In the genomic region with DNA sequence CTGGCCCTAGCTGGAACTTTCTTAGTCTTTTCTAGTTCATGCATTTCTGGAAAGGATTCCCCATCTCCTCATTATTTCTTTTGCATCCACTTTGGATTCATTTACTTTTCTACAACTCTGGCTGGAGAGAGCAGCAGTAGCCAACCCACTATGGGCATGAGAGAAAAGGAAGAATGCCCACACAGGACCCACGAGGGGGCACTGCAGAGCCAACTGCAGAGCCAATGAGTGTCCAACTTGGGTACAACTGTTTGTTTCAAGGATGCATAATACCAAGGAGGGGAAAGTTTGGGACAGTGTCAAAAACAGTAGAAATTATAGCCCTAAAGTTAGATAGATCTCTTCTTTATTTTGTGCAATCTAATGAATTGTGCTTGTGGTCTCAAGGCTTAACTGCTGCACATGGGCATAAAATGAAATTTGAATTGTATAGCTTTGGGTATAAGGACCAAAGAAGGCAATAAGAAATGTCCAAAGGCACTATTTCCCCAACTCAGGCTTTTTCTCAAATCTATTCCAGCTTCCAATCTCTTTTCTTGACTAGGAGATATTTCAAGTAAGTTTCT, we compare ENCODE assay signal across 9 cellular contexts.
DNase-seq lines count a peak whose midpoint lies in the region; ATAC-seq and TF ChIP-seq lines count a peak whose summit lies in the region.
"Had no signal": no experiment of that assay in that cellular context is flagged by ENCODE, and none has a peak within 500 bp of the region (broad histone marks: within the 10 kb centered on the region; RNA-seq: fewer than 3 reads in every experiment).

No MANE protein-coding gene starts in this region.

- H3K4me1 Mint-ChIP-seq in CD4-positive, alpha-beta T cell (ENCODE audit: low read depth), result no peaks in the 10 kb centered on the region
- H3K4me1 Mint-ChIP-seq: activated CD4-positive, alpha-beta T cell treated with anti-CD3 and anti-CD28 coated beads for 36 hours had no signal

- no peaks in the 10 kb centered on the region for H3K36me3 Mint-ChIP-seq in CD4-positive, alpha-beta T cell (ENCODE audit: low read depth)

- no peak overlapping the region for H3K4me3 Mint-ChIP-seq in CD4-positive, alpha-beta T cell
- H3K4me3 Mint-ChIP-seq: activated CD4-positive, alpha-beta T cell treated with anti-CD3 and anti-CD28 coated beads for 36 hours had no signal

- POLR2A ChIA-PET in CD4-positive, alpha-beta T cell (lab: Charles Lee), result no interaction called here

- no peaks in the 10 kb centered on the region for H3K9me3 Mint-ChIP-seq in CD4-positive, alpha-beta T cell

- no peaks in the 10 kb centered on the region for H3K27me3 ChIP-seq in CD4-positive, alpha-beta T cell (ENCODE audit: control insufficient read depth, insufficient read depth, low read length)

- H3K9me3 ChIP-seq in CD4-positive, alpha-beta T cell (ENCODE audit: control insufficient read depth, low read length), result no peaks in the 10 kb centered on the region

- H3K27ac Mint-ChIP-seq in CD4-positive, alpha-beta T cell, result no peak overlapping the region
- H3K27ac Mint-ChIP-seq: activated CD4-positive, alpha-beta T cell treated with anti-CD3 and anti-CD28 coated beads for 36 hours had no signal

- H3K4me3 ChIP-seq in astrocyte of the spinal cord (ENCODE audit: low read depth, low read length), result no peak overlapping the region

- TF ChIP-seq CTCF in astrocyte of the spinal cord (IDR thresholded peaks at IDR 0.05; ENCODE audit: low read depth, low read length), result peak; percentile 56
- no peak for TF ChIP-seq CTCF in CD4-positive, alpha-beta T cell (IDR thresholded peaks at IDR 0.05)

- in situ Hi-C loops in astrocyte of the spinal cord (cut with HindIII; ENCODE audit: low sequenced_read_pairs), result no loop called here

- ATAC-seq in HG03354 (IDR thresholded peaks at IDR 0.05; ENCODE audit: poor library complexity, severe bottlenecking, unreplicated experiment) (peak; percentile 67), GM21526 (IDR thresholded peaks at IDR 0.05; ENCODE audit: low FRiP score, unreplicated experiment) (no peak), sciatic nerve (no peak)
- no peak for ATAC-seq in CD4-positive, alpha-beta T cell (ENCODE audit: poor library complexity)
- ATAC-seq: activated CD4-positive, alpha-beta T cell treated with anti-CD3 and anti-CD28 coated beads for 36 hours had no signal

- DNase-seq in EL (peak; percentile 41), astrocyte of the spinal cord (ENCODE audit: low read depth, low spot score) (no peak), medulla oblongata (ENCODE audit: extremely low spot score) (peak; percentile 74), sciatic nerve (ENCODE audit: low spot score) (no peak), NCI-H1694 treated with DMSO at 0.1 percent for 48 hours (lab: John Stamatoyannopoulos, UW) (no peak)
- no peak for DNase-seq in CD4-positive, alpha-beta T cell
- DNase-seq: activated CD4-positive, alpha-beta T cell treated with anti-CD3 and anti-CD28 coated beads for 36 hours had no signal

- peaks cover 3% of the 10 kb centered on the region for H3K27me3 Mint-ChIP-seq in CD4-positive, alpha-beta T cell

- no peak overlapping the region for H3K27ac ChIP-seq in CD4-positive, alpha-beta T cell (ENCODE audit: low read depth, low read length)

- intact Hi-C loops in sciatic nerve (cut with DNase I), result no loop called here
- intact Hi-C loops in CD4-positive, alpha-beta T cell (cut with DNase I, micrococcal nuclease), result no loop called here

- CTCF ChIA-PET in CD4-positive, alpha-beta T cell (lab: Charles Lee), result no interaction called here

Comparison
In these comparisons a context has a peak if more than half of its experiments do, and no peak if none do; other contexts are left out.
1. DNase-seq: peak in EL (single experiment) and medulla oblongata (single experiment); none in astrocyte of the spinal cord (single experiment), sciatic nerve (single experiment), NCI-H1694 treated with DMSO at 0.1 percent for 48 hours (single experiment) and CD4-positive, alpha-beta T cell (0 of 10).